ENCODE assay signal across 1 cellular context in the genomic region with DNA sequence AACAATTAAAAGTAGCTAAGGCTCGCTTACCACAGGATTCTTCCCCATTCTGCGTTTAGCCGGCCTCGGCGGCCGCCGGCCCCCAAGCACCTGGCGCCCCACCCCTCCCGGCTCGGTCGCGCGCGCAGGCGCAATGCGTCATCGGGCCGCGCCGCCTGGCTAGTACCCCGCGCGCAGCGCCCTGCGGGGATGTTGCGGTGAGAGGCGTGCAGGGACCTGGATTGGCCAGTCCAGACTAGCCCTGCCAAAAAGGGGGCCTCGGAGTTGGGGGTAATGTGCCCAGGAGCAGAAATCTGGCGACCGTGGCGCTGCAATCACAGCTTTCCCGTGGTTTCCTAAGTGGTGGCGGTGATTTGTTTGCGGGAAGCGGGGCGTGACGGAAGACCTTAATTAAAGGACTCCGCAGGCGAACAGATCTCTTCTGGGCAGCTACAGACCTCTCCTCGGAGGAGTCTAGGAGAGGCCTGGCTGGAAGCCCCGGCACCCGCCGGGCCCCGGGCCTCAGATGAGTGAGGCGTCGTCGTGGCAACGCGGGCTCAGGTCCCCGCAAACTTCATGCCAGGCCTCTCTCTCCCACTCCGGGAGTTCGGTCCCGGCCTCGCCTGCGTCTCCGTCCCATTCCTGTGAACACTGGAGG.
TF ChIP-seq lines count a peak whose summit lies in the region.

No MANE protein-coding gene starts in this region.

TF ChIP-seq in K562, 482 proteins besides CTCF, POLR2A, EP300 and RAD21 (continued from another document and continues in another):
- TF ChIP-seq KLF16 (IDR thresholded peaks at IDR 0.05): no peak
- peak; percentile 98 for TF ChIP-seq CREM (IDR thresholded peaks at IDR 0.05; ENCODE audit: low read depth)
- TF ChIP-seq ZBTB1 (CRISPR knock-in tag; IDR thresholded peaks at IDR 0.05; ENCODE audit: borderline replicate concordance, low read depth): peak; percentile 99
- TF ChIP-seq ZNF830 (CRISPR knock-in tag; IDR thresholded peaks at IDR 0.05): peak; percentile 48; the same call in 1 of the 2 replicates
- peak in 1 of 2 experiments; percentile 79; a peak in 1 of 4 replicates for TF ChIP-seq SIN3A (IDR thresholded peaks at IDR 0.05; ENCODE audit: borderline replicate concordance in 2 of 2, control insufficient read depth in 1 of 2, low read depth in 2 of 2, low read length in 2 of 2)
- TF ChIP-seq CREB1 (IDR thresholded peaks at IDR 0.05): peak; percentile 97
- TF ChIP-seq CREB1 (CRISPR knock-in tag; IDR thresholded peaks at IDR 0.05): peak; percentile 97
- peak; percentile 84 for TF ChIP-seq ZFX (CRISPR knock-in tag; IDR thresholded peaks at IDR 0.05)
- peak; percentile 62; the same call in 1 of the 2 replicates for TF ChIP-seq CTBP1 (IDR thresholded peaks at IDR 0.05; ENCODE audit: borderline replicate concordance)
- peak; percentile 86 for TF ChIP-seq POLR2G (IDR thresholded peaks at IDR 0.05; ENCODE audit: low read depth, low read length)
- no peak for TF ChIP-seq EHMT2 (IDR thresholded peaks at IDR 0.05)
- no peak for TF ChIP-seq DDX20 (tag; IDR thresholded peaks at IDR 0.05; ENCODE audit: low read depth)
- TF ChIP-seq GABPA (tag; conservative IDR thresholded peaks at IDR 0.05; ENCODE audit: low read depth): 0 out of 2 replicates have a peak, but pooled peaks have one; percentile 10
- TF ChIP-seq PPARD (CRISPR knock-in tag; IDR thresholded peaks at IDR 0.05): no peak
- TF ChIP-seq MAZ (CRISPR knock-in tag; conservative IDR thresholded peaks at IDR 0.05 in 1 of 2, IDR thresholded peaks at IDR 0.05 in 1 of 2): peak; percentile 73 to 87
- peak; percentile 89 for TF ChIP-seq PHF20 (IDR thresholded peaks at IDR 0.05; ENCODE audit: partially characterized antibody)
- no peak for TF ChIP-seq CTCFL (IDR thresholded peaks at IDR 0.05; ENCODE audit: borderline replicate concordance, insufficient read depth, low read depth, low read length, poor library complexity, severe bottlenecking)
- no peak for TF ChIP-seq TSC22D4 (tag; IDR thresholded peaks at IDR 0.05)
- TF ChIP-seq, protein P1, sequence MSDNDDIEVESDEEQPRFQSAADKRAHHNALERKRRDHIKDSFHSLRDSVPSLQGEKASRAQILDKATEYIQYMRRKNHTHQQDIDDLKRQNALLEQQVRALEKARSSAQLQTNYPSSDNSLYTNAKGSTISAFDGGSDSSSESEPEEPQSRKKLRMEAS (CRISPR knock-in tag; IDR thresholded peaks at IDR 0.05): peak; percentile 44; the same call in 1 of the 2 replicates
- TF ChIP-seq NFYB (IDR thresholded peaks at IDR 0.05; ENCODE audit: extremely low read depth, insufficient read length): no peak
- TF ChIP-seq, protein P2, sequence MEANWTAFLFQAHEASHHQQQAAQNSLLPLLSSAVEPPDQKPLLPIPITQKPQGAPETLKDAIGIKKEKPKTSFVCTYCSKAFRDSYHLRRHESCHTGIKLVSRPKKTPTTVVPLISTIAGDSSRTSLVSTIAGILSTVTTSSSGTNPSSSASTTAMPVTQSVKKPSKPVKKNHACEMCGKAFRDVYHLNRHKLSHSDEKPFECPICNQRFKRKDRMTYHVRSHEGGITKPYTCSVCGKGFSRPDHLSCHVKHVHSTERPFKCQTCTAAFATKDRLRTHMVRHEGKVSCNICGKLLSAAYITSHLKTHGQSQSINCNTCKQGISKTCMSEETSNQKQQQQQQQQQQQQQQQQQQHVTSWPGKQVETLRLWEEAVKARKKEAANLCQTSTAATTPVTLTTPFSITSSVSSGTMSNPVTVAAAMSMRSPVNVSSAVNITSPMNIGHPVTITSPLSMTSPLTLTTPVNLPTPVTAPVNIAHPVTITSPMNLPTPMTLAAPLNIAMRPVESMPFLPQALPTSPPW (CRISPR knock-in tag; IDR thresholded peaks at IDR 0.05): peak; percentile 88
- TF ChIP-seq MYC (IDR thresholded peaks at IDR 0.05; ENCODE audit: low read depth, low read length): peak; percentile 84
- no peak for TF ChIP-seq MYC (CRISPR knock-in tag; IDR thresholded peaks at IDR 0.05; ENCODE audit: borderline replicate concordance, low read depth)
- TF ChIP-seq FOXK2 (conservative IDR thresholded peaks at IDR 0.05 in 1 of 2, IDR thresholded peaks at IDR 0.05 in 1 of 2; ENCODE audit: low read depth in 2 of 2): 0 out of 4 replicates have a peak, but pooled peaks have one; percentile 20 to 32
- TF ChIP-seq ZNF785 (CRISPR knock-in tag; IDR thresholded peaks at IDR 0.05): no peak
- TF ChIP-seq, protein P3, sequence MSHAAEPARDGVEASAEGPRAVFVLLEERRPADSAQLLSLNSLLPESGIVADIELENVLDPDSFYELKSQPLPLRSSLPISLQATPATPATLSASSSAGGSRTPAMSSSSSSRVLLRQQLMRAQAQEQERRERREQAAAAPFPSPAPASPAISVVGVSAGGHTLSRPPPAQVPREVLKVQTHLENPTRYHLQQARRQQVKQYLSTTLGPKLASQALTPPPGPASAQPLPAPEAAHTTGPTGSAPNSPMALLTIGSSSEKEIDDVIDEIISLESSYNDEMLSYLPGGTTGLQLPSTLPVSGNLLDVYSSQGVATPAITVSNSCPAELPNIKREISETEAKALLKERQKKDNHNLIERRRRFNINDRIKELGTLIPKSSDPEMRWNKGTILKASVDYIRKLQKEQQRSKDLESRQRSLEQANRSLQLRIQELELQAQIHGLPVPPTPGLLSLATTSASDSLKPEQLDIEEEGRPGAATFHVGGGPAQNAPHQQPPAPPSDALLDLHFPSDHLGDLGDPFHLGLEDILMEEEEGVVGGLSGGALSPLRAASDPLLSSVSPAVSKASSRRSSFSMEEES (CRISPR knock-in tag; IDR thresholded peaks at IDR 0.05): no peak
- TF ChIP-seq CSDE1 (IDR thresholded peaks at IDR 0.05): peak in 1 of 2 experiments; percentile 47; a peak in 1 of 4 replicates
- TF ChIP-seq, protein P4, sequence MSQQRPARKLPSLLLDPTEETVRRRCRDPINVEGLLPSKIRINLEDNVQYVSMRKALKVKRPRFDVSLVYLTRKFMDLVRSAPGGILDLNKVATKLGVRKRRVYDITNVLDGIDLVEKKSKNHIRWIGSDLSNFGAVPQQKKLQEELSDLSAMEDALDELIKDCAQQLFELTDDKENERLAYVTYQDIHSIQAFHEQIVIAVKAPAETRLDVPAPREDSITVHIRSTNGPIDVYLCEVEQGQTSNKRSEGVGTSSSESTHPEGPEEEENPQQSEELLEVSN (IDR thresholded peaks at IDR 0.05; ENCODE audit: borderline replicate concordance in 1 of 2, extremely low read depth in 1 of 2, insufficient read depth in 1 of 2, insufficient read length in 1 of 2, low read depth in 1 of 2, low read length in 1 of 2, poor library complexity in 1 of 2, severe bottlenecking in 1 of 2): peak; percentile 14 to 59
- TF ChIP-seq HMGN3 (IDR thresholded peaks at IDR 0.05; ENCODE audit: borderline replicate concordance, extremely low read depth, insufficient read length, low read depth, low read length): peak; percentile 61
- TF ChIP-seq NCOA4 (IDR thresholded peaks at IDR 0.05; ENCODE audit: partially characterized antibody): no peak
- no peak for TF ChIP-seq ZNF780A (CRISPR knock-in tag; IDR thresholded peaks at IDR 0.05)
- TF ChIP-seq EP400 (IDR thresholded peaks at IDR 0.05): peak; percentile 70; the same call in 1 of the 2 replicates
- peak; percentile 54 for TF ChIP-seq TBP (optimal IDR thresholded peaks at IDR 0.05; ENCODE audit: low read depth, low read length)
- TF ChIP-seq CCNT2 (IDR thresholded peaks at IDR 0.05; ENCODE audit: borderline replicate concordance, extremely low read depth, insufficient read length, low read depth, low read length): peak; percentile 61
- peak; percentile 24; the same call in 1 of the 2 replicates for TF ChIP-seq POLR2H (tag; IDR thresholded peaks at IDR 0.05; ENCODE audit: low read depth)
- TF ChIP-seq, protein P5, sequence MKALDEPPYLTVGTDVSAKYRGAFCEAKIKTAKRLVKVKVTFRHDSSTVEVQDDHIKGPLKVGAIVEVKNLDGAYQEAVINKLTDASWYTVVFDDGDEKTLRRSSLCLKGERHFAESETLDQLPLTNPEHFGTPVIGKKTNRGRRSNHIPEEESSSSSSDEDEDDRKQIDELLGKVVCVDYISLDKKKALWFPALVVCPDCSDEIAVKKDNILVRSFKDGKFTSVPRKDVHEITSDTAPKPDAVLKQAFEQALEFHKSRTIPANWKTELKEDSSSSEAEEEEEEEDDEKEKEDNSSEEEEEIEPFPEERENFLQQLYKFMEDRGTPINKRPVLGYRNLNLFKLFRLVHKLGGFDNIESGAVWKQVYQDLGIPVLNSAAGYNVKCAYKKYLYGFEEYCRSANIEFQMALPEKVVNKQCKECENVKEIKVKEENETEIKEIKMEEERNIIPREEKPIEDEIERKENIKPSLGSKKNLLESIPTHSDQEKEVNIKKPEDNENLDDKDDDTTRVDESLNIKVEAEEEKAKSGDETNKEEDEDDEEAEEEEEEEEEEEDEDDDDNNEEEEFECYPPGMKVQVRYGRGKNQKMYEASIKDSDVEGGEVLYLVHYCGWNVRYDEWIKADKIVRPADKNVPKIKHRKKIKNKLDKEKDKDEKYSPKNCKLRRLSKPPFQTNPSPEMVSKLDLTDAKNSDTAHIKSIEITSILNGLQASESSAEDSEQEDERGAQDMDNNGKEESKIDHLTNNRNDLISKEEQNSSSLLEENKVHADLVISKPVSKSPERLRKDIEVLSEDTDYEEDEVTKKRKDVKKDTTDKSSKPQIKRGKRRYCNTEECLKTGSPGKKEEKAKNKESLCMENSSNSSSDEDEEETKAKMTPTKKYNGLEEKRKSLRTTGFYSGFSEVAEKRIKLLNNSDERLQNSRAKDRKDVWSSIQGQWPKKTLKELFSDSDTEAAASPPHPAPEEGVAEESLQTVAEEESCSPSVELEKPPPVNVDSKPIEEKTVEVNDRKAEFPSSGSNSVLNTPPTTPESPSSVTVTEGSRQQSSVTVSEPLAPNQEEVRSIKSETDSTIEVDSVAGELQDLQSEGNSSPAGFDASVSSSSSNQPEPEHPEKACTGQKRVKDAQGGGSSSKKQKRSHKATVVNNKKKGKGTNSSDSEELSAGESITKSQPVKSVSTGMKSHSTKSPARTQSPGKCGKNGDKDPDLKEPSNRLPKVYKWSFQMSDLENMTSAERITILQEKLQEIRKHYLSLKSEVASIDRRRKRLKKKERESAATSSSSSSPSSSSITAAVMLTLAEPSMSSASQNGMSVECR (CRISPR knock-in tag; IDR thresholded peaks at IDR 0.05): peak; percentile 63
- no peak for TF ChIP-seq ZBTB26 (CRISPR knock-in tag; IDR thresholded peaks at IDR 0.05)
- TF ChIP-seq ZNF282 (CRISPR knock-in tag; IDR thresholded peaks at IDR 0.05): no peak
- peak; percentile 95 for TF ChIP-seq KDM1A (IDR thresholded peaks at IDR 0.05)
- TF ChIP-seq HNRNPK (IDR thresholded peaks at IDR 0.05; ENCODE audit: low read depth, low read length, poor library complexity, severe bottlenecking): no peak
- TF ChIP-seq ZBTB8A (IDR thresholded peaks at IDR 0.05; ENCODE audit: partially characterized antibody): no peak
- no peak for TF ChIP-seq RBM15 (IDR thresholded peaks at IDR 0.05; ENCODE audit: insufficient read depth, low read length)
- TF ChIP-seq ZC3H8 (IDR thresholded peaks at IDR 0.05): no peak
- peak; percentile 67; the same call in 1 of the 2 replicates for TF ChIP-seq POLR2AphosphoS5 (IDR thresholded peaks at IDR 0.05; ENCODE audit: control insufficient read depth, insufficient read depth, low read depth, low read length)
- TF ChIP-seq LARP7 (IDR thresholded peaks at IDR 0.05): no peak
- TF ChIP-seq HDAC1 (IDR thresholded peaks at IDR 0.05): peak in 1 of 2 experiments; percentile 88; a peak in 2 of 4 replicates
- no peak for TF ChIP-seq ZNF384 (IDR thresholded peaks at IDR 0.05; ENCODE audit: low read depth, low read length)
- 0 out of 2 replicates have a peak, but pooled peaks have one; percentile 7 for TF ChIP-seq ZBTB7A (IDR thresholded peaks at IDR 0.05; ENCODE audit: borderline replicate concordance, control insufficient read depth, low read depth, low read length)
- TF ChIP-seq ILF3 (IDR thresholded peaks at IDR 0.05; ENCODE audit: borderline replicate concordance): no peak
- TF ChIP-seq ZNF12 (CRISPR knock-in tag; IDR thresholded peaks at IDR 0.05): peak; percentile 74; the same call in 1 of the 2 replicates
- no peak for TF ChIP-seq SAP30 (IDR thresholded peaks at IDR 0.05; ENCODE audit: borderline replicate concordance, insufficient read depth, low read depth, low read length, poor library complexity, severe bottlenecking)
- TF ChIP-seq NFXL1 (CRISPR knock-in tag; IDR thresholded peaks at IDR 0.05): no peak
- peak; percentile 94 for TF ChIP-seq ZBTB12 (CRISPR knock-in tag; IDR thresholded peaks at IDR 0.05)
- no peak for TF ChIP-seq ZNF445 (CRISPR knock-in tag; IDR thresholded peaks at IDR 0.05; ENCODE audit: low read depth)
- TF ChIP-seq JUND (IDR thresholded peaks at IDR 0.05; ENCODE audit: borderline replicate concordance, low read depth, low read length): 0 out of 2 replicates have a peak, but pooled peaks have one; percentile 19
- no peak for TF ChIP-seq JUND (tag; IDR thresholded peaks at IDR 0.05; ENCODE audit: borderline replicate concordance, low read depth, low read length)
- 0 out of 2 replicates have a peak, but pooled peaks have one; percentile 25 for TF ChIP-seq BHLHE40 (IDR thresholded peaks at IDR 0.05; ENCODE audit: low read length)
